ENCODE assay signal across 22 cellular contexts in the genomic region with DNA sequence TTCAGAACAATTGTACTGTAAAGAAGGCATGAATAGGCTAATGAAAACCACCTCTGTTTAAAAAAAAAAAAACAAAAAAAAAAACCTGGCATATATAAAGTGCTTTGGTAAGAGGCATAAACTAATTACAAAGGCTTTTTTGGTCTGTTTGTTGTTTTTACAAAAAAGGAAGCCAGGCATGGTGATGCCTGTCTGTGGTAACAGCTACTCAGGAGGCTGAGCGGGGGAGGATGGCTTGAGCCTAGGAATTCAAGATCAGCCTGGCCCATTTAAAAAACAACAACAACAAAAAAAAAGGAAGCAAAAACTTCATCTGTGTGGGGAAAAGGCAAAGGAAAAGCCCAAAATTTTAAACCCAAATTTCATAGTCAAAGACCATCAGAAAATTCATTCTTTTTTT. TPM values are rescaled to one million over a fixed set of nuclear protein-coding genes. Genes with fewer than 3 reads are reported as not detected.
DNase-seq lines count a peak whose midpoint lies in the region; ATAC-seq, FAIRE-seq and TF ChIP-seq lines count a peak whose summit lies in the region.
"Had no signal": no experiment of that assay in that cellular context is flagged by ENCODE, and none has a peak within 500 bp of the region (broad histone marks: within the 10 kb centered on the region; RNA-seq: fewer than 3 reads in every experiment).

No MANE protein-coding gene starts in this region.

- no peak for TF ChIP-seq POLR2A in transverse colon (IDR thresholded peaks at IDR 0.05)

- H3K4me3 ChIP-seq in transverse colon (no peak overlapping the region), SJCRH30 (no peak overlapping the region), pancreas (no peak overlapping the region)
- H3K4me3 ChIP-seq: HAP-1, mucosa of descending colon had no signal

- DNase-seq in H4 (ENCODE audit: low spot score) (peak; percentile 16), NCI-H226 (peak; percentile 40), dermis blood vessel endothelial cell (peak; percentile 47), transverse colon (no peak), SJCRH30 (no peak), NCI-H2029 treated with DMSO at 0.1 percent for 48 hours (lab: John Stamatoyannopoulos, UW) (no peak), pancreas (no peak)
- DNase-seq: activated CD4-positive, alpha-beta T cell treated with anti-CD3 and anti-CD28 coated beads, Interleukin-2, amount 50 U/mL, for 1 hour; activated T-cell treated with anti-CD3 and anti-CD28 coated beads, Interleukin-2, amount 50 U/mL, for 24 hours; AML-193; hypothalamus; left cardiac atrium; mucosa of descending colon; NCI-H1092 treated with DMSO at 0.1 percent for 48 hours; NCI-H2227 treated with DMSO at 0.1 percent for 48 hours; SHP77 treated with DMSO at 0.1 percent for 48 hours; stimulated activated CD4-positive, alpha-beta T cell treated with anti-CD3 and anti-CD28 coated beads, Interleukin-4, amount 100 ng/mL, for 4 hours; T-helper 9 cell had no signal

- H3K27me3 ChIP-seq in transverse colon (no peaks in the 10 kb centered on the region), SJCRH30 (no peaks in the 10 kb centered on the region), pancreas (no peaks in the 10 kb centered on the region)

- no peaks in the 10 kb centered on the region for H3K4me1 ChIP-seq in transverse colon
- no peaks in the 10 kb centered on the region for H3K4me1 ChIP-seq in SJCRH30
- no peaks in the 10 kb centered on the region for H3K4me1 ChIP-seq in pancreas
- H3K4me1 ChIP-seq: HAP-1 had no signal

- H3K9me3 Mint-ChIP-seq in nephron, result no peaks in the 10 kb centered on the region
- H3K9me3 Mint-ChIP-seq: activated T-cell treated with anti-CD3 and anti-CD28 coated beads, Interleukin-2, amount 50 U/mL, for 24 hours had no signal

- H3K36me3 ChIP-seq in transverse colon (no peaks in the 10 kb centered on the region), SJCRH30 (no peaks in the 10 kb centered on the region), pancreas (no peaks in the 10 kb centered on the region)
- H3K36me3 ChIP-seq: HAP-1 had no signal

- ATAC-seq in pancreas, result no peak
- ATAC-seq: mucosa of descending colon had no signal

- H3K27ac Mint-ChIP-seq in nephron, result peak overlapping the region; percentile 48 to 56 (median 50)
- H3K27ac Mint-ChIP-seq: activated naive CD8-positive, alpha-beta T cell; activated T-cell treated with anti-CD3 and anti-CD28 coated beads, Interleukin-2, amount 50 U/mL, for 24 hours had no signal

- H3K4me3 Mint-ChIP-seq in nephron, result no peak overlapping the region
- H3K4me3 Mint-ChIP-seq: activated naive CD8-positive, alpha-beta T cell; activated T-cell treated with anti-CD3 and anti-CD28 coated beads, Interleukin-2, amount 50 U/mL, for 24 hours had no signal

- TF ChIP-seq EP300 in transverse colon (IDR thresholded peaks at IDR 0.05; ENCODE audit: low read depth), result no peak

- FAIRE-seq in pancreas (lab: Jason Lieb, UNC), result no peak
- FAIRE-seq: D721Med had no signal

- H3K9me3 ChIP-seq in transverse colon (no peaks in the 10 kb centered on the region), SJCRH30 (replicated peaks) (no peaks in the 10 kb centered on the region), pancreas (no peaks in the 10 kb centered on the region)
- H3K9me3 ChIP-seq: HAP-1, mucosa of descending colon had no signal

- in situ Hi-C loops in transverse colon (cut with MboI; ENCODE audit: low pct_ligation_motif_present in 1 of 4, low pct_unique_long_range_greater_than_20kb in 1 of 4, low sequenced_read_pairs in 3 of 4), result no loop called here

- no peaks in the 10 kb centered on the region for H3K36me3 Mint-ChIP-seq in nephron (ENCODE audit: low read depth)
- H3K36me3 Mint-ChIP-seq: activated naive CD8-positive, alpha-beta T cell had no signal

- peaks cover 16% of the 10 kb centered on the region for H3K4me1 Mint-ChIP-seq in nephron

- no peak for TF ChIP-seq CTCF in nephron (IDR thresholded peaks at IDR 0.05; ENCODE audit: unreplicated experiment in 3 of 3)
- TF ChIP-seq CTCF in transverse colon (IDR thresholded peaks at IDR 0.05), result no peak
- TF ChIP-seq CTCF in pancreas (IDR thresholded peaks at IDR 0.05), result no peak

- H3K27ac ChIP-seq in transverse colon (no peak overlapping the region), SJCRH30 (no peak overlapping the region), pancreas (no peak overlapping the region)

- 85 to 88% methylated on average over 1 of the region's 1 CpG for WGBS in transverse colon (ENCODE audit: low coverage in 1 of 2), 2 donors
- 95 to 100% methylated on average over 1 of the region's 1 CpG for WGBS in pancreas, 2 donors

- H3K27me3 Mint-ChIP-seq in nephron (ENCODE audit: low read depth), result no peaks in the 10 kb centered on the region
- H3K27me3 Mint-ChIP-seq: activated naive CD8-positive, alpha-beta T cell; activated T-cell treated with anti-CD3 and anti-CD28 coated beads, Interleukin-2, amount 50 U/mL, for 24 hours had no signal

- intact Hi-C loops in transverse colon (cut with DNase I; ENCODE audit: low total_unique reads), result no loop called here
- intact Hi-C loops in pancreas (cut with DNase I), result no loop called here

RNA-seq across cellular contexts. Expression of gene OSBPL10, which starts 47.0 kb away (rescaled TPM):
- total RNA-seq in H4 (2014; rRNA removed; shearing (Covaris generic)), result 8.3 and 20.4 TPM in 2 replicates
- 27.7 and 36.4 TPM in 2 replicates for total RNA-seq in dermis blood vessel endothelial cell
- total RNA-seq in transverse colon, result 10 to 100 TPM in 3 of 4 donors, 1 to 10 TPM in 1; 10.0 to 34.8 (median 19.5) TPM
- 1.5 and 2.0 TPM in 2 replicates for total RNA-seq in SJCRH30 (2014; rRNA removed; shearing (Covaris generic))
- 1 to 10 TPM; 1.8 to 4.0 (median 2.6) TPM for total RNA-seq in pancreas
- 1 to 10 TPM in 1 of 2 donors, under 1 TPM in 1; 0.57 to 2.0 TPM for polyA plus RNA-seq in pancreas

RNA-seq across cellular contexts. Expression of gene ZNF860, which starts 47.5 kb away (rescaled TPM):
- 0.04 and 0.43 TPM in 2 replicates for total RNA-seq in H4 (2014; rRNA removed; shearing (Covaris generic))
- 2.2 and 3.4 TPM in 2 replicates for total RNA-seq in dermis blood vessel endothelial cell
- 1 to 10 TPM in 2 of 4 donors, under 1 TPM in 1, not detected in 1; 0.41 to 5.4 (median 1.6) TPM for total RNA-seq in transverse colon
- 0.06 TPM in 1 of 2 replicates, not detected in the other for total RNA-seq in SJCRH30 (2014; rRNA removed; shearing (Covaris generic))
- total RNA-seq in pancreas, result under 1 TPM in 5 of 6 donors, not detected in 1; 0.24 to 0.76 (median 0.29) TPM
- polyA plus RNA-seq in pancreas, result under 1 TPM; 0.08 to 0.49 TPM

Comparison
In these comparisons a context has a peak if more than half of its experiments do, and no peak if none do; other contexts are left out.
1. DNase-seq: peak in H4 (single experiment), NCI-H226 (single experiment) and dermis blood vessel endothelial cell (single experiment); none in transverse colon (single experiment), SJCRH30 (0 of 2), NCI-H2029 treated with DMSO at 0.1 percent for 48 hours (single experiment) and pancreas (0 of 6).